In genomic region chr17:67421869-67422273, GRCh38 we compare ENCODE assay signal across 1 cellular context.
TF ChIP-seq lines count a peak whose summit lies in the region.

No MANE protein-coding gene starts in this region.

TF ChIP-seq in GM23338, 12 proteins besides CTCF, POLR2A, EP300 and RAD21 (continued from another document):
- TF ChIP-seq, protein P1, sequence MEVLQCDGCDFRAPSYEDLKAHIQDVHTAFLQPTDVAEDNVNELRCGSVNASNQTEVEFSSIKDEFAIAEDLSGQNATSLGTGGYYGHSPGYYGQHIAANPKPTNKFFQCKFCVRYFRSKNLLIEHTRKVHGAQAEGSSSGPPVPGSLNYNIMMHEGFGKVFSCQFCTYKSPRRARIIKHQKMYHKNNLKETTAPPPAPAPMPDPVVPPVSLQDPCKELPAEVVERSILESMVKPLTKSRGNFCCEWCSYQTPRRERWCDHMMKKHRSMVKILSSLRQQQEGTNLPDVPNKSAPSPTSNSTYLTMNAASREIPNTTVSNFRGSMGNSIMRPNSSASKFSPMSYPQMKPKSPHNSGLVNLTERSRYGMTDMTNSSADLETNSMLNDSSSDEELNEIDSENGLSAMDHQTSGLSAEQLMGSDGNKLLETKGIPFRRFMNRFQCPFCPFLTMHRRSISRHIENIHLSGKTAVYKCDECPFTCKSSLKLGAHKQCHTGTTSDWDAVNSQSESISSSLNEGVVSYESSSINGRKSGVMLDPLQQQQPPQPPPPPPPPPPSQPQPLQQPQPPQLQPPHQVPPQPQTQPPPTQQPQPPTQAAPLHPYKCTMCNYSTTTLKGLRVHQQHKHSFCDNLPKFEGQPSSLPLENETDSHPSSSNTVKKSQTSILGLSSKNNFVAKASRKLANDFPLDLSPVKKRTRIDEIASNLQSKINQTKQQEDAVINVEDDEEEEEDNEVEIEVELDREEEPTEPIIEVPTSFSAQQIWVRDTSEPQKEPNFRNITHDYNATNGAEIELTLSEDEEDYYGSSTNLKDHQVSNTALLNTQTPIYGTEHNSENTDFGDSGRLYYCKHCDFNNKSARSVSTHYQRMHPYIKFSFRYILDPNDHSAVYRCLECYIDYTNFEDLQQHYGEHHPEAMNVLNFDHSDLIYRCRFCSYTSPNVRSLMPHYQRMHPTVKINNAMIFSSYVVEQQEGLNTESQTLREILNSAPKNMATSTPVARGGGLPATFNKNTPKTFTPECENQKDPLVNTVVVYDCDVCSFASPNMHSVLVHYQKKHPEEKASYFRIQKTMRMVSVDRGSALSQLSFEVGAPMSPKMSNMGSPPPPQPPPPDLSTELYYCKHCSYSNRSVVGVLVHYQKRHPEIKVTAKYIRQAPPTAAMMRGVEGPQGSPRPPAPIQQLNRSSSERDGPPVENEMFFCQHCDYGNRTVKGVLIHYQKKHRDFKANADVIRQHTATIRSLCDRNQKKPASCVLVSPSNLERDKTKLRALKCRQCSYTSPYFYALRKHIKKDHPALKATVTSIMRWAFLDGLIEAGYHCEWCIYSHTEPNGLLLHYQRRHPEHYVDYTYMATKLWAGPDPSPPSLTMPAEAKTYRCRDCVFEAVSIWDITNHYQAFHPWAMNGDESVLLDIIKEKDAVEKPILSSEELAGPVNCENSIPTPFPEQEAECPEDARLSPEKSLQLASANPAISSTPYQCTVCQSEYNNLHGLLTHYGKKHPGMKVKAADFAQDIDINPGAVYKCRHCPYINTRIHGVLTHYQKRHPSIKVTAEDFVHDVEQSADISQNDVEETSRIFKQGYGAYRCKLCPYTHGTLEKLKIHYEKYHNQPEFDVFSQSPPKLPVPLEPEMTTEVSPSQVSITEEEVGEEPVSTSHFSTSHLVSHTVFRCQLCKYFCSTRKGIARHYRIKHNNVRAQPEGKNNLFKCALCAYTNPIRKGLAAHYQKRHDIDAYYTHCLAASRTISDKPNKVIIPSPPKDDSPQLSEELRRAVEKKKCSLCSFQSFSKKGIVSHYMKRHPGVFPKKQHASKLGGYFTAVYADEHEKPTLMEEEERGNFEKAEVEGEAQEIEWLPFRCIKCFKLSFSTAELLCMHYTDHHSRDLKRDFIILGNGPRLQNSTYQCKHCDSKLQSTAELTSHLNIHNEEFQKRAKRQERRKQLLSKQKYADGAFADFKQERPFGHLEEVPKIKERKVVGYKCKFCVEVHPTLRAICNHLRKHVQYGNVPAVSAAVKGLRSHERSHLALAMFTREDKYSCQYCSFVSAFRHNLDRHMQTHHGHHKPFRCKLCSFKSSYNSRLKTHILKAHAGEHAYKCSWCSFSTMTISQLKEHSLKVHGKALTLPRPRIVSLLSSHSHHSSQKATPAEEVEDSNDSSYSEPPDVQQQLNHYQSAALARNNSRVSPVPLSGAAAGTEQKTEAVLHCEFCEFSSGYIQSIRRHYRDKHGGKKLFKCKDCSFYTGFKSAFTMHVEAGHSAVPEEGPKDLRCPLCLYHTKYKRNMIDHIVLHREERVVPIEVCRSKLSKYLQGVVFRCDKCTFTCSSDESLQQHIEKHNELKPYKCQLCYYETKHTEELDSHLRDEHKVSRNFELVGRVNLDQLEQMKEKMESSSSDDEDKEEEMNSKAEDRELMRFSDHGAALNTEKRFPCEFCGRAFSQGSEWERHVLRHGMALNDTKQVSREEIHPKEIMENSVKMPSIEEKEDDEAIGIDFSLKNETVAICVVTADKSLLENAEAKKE (CRISPR knock-in tag; IDR thresholded peaks at IDR 0.05) = no peak
- no peak for TF ChIP-seq ETS1 (IDR thresholded peaks at IDR 0.05)
- no peak for TF ChIP-seq EZH2 (IDR thresholded peaks at IDR 0.05; ENCODE audit: low read depth, unreplicated experiment)
TF ChIP-seq in GM23338: peak in this region for 0.
